Comparison of ENCODE assay signal across 8 cellular contexts in the genomic region with DNA sequence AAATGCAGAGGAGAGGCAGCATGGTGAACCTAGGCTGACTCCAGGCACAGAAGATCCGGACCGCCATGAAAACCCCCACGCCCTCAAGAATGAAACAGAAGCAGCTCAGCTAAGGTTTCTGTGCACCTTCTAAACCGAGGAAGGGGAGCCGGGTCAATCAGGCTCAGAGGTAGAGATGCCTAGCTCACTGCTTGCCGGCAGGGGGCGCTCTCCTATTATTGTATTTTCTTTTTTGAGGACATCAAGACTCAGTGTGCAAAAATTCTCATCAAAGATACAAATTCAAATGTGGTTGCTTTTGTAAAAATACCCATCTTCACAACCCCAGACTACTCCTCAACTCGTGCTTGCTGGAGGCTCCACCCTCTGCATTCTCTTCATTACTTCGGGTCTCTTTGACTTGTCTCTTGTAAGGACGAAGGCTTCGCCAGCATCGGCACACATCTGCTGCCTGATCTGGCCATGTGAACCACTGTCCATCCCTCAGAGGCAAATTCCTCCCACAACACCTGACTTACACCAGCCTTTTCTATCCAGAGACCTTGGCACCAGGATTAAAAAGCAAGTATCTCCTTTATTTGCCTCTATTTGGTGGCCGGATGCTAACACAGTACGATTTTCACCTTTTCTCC. TPM values are rescaled to one million over a fixed set of nuclear protein-coding genes. Genes with fewer than 3 reads are reported as not detected.
DNase-seq lines count a peak whose midpoint lies in the region; ATAC-seq and TF ChIP-seq lines count a peak whose summit lies in the region.

No MANE protein-coding gene starts in this region.

- H3K79me2 ChIP-seq in OCI-LY3 (ENCODE audit: low read length) = no peaks in the 10 kb centered on the region
- H3K79me2 ChIP-seq in fibroblast of lung (ENCODE audit: control insufficient read depth, insufficient read depth, low read length) = no peaks in the 10 kb centered on the region

- no peak overlapping the region for H3K4me3 ChIP-seq in OCI-LY3 (ENCODE audit: low read length)
- no peak overlapping the region for H3K4me3 ChIP-seq in fibroblast of lung (replicated peaks in 1 of 4; ENCODE audit: control extremely low read depth in 1 of 4, insufficient read depth in 1 of 4, low read depth in 3 of 4, low read length in 4 of 4)
- no peak overlapping the region for H3K4me3 ChIP-seq in neuronal stem cell (ENCODE audit: low read length in 2 of 2)
- H3K4me3 ChIP-seq in stomach = no peak overlapping the region

- H3K27ac ChIP-seq in OCI-LY3 (ENCODE audit: low read length) = no peak overlapping the region
- no peak overlapping the region for H3K27ac ChIP-seq in fibroblast of lung (ENCODE audit: insufficient read depth, low read length)
- H3K27ac ChIP-seq in neuronal stem cell (replicated peaks; ENCODE audit: low read length) = no peak overlapping the region
- no peak overlapping the region for H3K27ac ChIP-seq in stomach

- H3K9me3 ChIP-seq in OCI-LY3 (ENCODE audit: insufficient read depth, low read length) (no peaks in the 10 kb centered on the region), fibroblast of lung (ENCODE audit: control insufficient read depth, insufficient read depth, low read depth, low read length) (no peaks in the 10 kb centered on the region), neuronal stem cell (replicated peaks in 1 of 2; ENCODE audit: control insufficient read depth in 2 of 2, insufficient read depth in 1 of 2, low read depth in 1 of 2, low read length in 2 of 2) (no peaks in the 10 kb centered on the region), stomach (no peaks in the 10 kb centered on the region)

- H3K4ac ChIP-seq in neuronal stem cell (ENCODE audit: low read length) = no peak overlapping the region

- H3K36me3 ChIP-seq in OCI-LY3 (replicated peaks; ENCODE audit: low read depth, low read length) (no peaks in the 10 kb centered on the region), fibroblast of lung (ENCODE audit: control insufficient read depth, insufficient read depth, low read length) (no peaks in the 10 kb centered on the region), neuronal stem cell (replicated peaks in 1 of 2; ENCODE audit: control insufficient read depth in 2 of 2, insufficient read depth in 2 of 2, low read length in 2 of 2) (no peaks in the 10 kb centered on the region), stomach (no peaks in the 10 kb centered on the region)

- no peak overlapping the region for H2AK5ac ChIP-seq in neuronal stem cell (ENCODE audit: low read depth, low read length)

- intact Hi-C loops in stomach (cut with DNase I; ENCODE audit: low total_unique reads) = loop anchor here (10.0 kb wide), 2 partner anchors 107 to 163 kb away; no protein-coding TSS in a partner anchor

- TF ChIP-seq EP300 in stomach (IDR thresholded peaks at IDR 0.05) = no peak

- H3K27me3 ChIP-seq in OCI-LY3 (ENCODE audit: low read depth, low read length) (peaks cover 36% of the 10 kb centered on the region), fibroblast of lung (ENCODE audit: control insufficient read depth, insufficient read depth, low read length) (peaks cover 2% of the 10 kb centered on the region), neuronal stem cell (ENCODE audit: control insufficient read depth in 3 of 3, insufficient read depth in 3 of 3, low read depth in 1 of 3, low read length in 3 of 3) (peaks cover 0 to 3% (median 2%) of the 10 kb centered on the region in 3 experiments), stomach (peaks cover 0 to 17% (median 4%) of the 10 kb centered on the region in 3 donors)

- TF ChIP-seq CTCF in OCI-LY3 (IDR thresholded peaks at IDR 0.05; ENCODE audit: low read depth, low read length) (peak; percentile 86), fibroblast of lung (conservative IDR thresholded peaks at IDR 0.05 in 1 of 2, IDR thresholded peaks at IDR 0.05 in 1 of 2; ENCODE audit: low read depth in 1 of 2, low read length in 2 of 2) (peak; percentile 75 to 91), stomach (IDR thresholded peaks at IDR 0.05) (peak in 5 of 7 experiments; percentile 68 to 95 (median 87))

- no peak overlapping the region for H3K23ac ChIP-seq in neuronal stem cell (ENCODE audit: low read depth, low read length, poor library complexity)

- H2BK5ac ChIP-seq in neuronal stem cell (ENCODE audit: low read length) = no peak overlapping the region

- H3K18ac ChIP-seq in neuronal stem cell (ENCODE audit: low read length) = no peak overlapping the region

- H2BK120ac ChIP-seq in neuronal stem cell (ENCODE audit: low read depth, low read length) = no peak overlapping the region

- peak; percentile 50 for DNase-seq in COLO829 (ENCODE audit: low spot score)
- DNase-seq in activated T-cell treated with anti-CD3 and anti-CD28 coated beads for 48 hours (ENCODE audit: low read depth) = peak; percentile 56
- peak; percentile 27 to 51 for DNase-seq in fibroblast of lung (ENCODE audit: low read depth in 2 of 2)
- peak; percentile 56 for DNase-seq in neuronal stem cell (ENCODE audit: low spot score)
- peak; percentile 77 for DNase-seq in stomach

- no peak overlapping the region for H2BK15ac ChIP-seq in neuronal stem cell (ENCODE audit: low read length)

- H3K4me2 ChIP-seq in OCI-LY3 (ENCODE audit: low read length) = peak overlapping the region; percentile 50
- H3K4me2 ChIP-seq in fibroblast of lung (ENCODE audit: extremely low read depth, insufficient read depth, low read length) = no peak overlapping the region
- no peak overlapping the region for H3K4me2 ChIP-seq in neuronal stem cell (ENCODE audit: insufficient read depth, low read length, poor library complexity, severe bottlenecking)

- H3K79me1 ChIP-seq in neuronal stem cell (ENCODE audit: low read depth, low read length) = no peaks in the 10 kb centered on the region

- no CpG with 5 or more reads among the region's 14 CpGs for WGBS in neuronal stem cell (ENCODE audit: extremely low coverage in 2 of 2, insufficient read length in 2 of 2, insufficient replicate concordance in 1 of 2), 2 donors
- WGBS in stomach, 5 donors = 31 to 33% (median 32%) methylated on average over 14 of the region's 14 CpGs

- H3K9ac ChIP-seq in OCI-LY3 (ENCODE audit: low read length) (no peak overlapping the region), fibroblast of lung (ENCODE audit: insufficient read depth, low read length) (no peak overlapping the region), neuronal stem cell (ENCODE audit: low read depth, low read length, poor library complexity) (no peak overlapping the region)

- ATAC-seq in HG03175 (IDR thresholded peaks at IDR 0.05; ENCODE audit: unreplicated experiment) = peak; percentile 41
- no peak for ATAC-seq in GM18870 (IDR thresholded peaks at IDR 0.05; ENCODE audit: unreplicated experiment)

- H2BK12ac ChIP-seq in neuronal stem cell (ENCODE audit: low read length) = no peak overlapping the region

- 0 out of 2 replicates have a peak overlapping the region, but pooled peaks have one; percentile 15 for H2AFZ ChIP-seq in OCI-LY3 (ENCODE audit: low read depth, low read length)
- no peak overlapping the region for H2AFZ ChIP-seq in fibroblast of lung (ENCODE audit: low read length)
- peak overlapping the region; percentile 42 for H2AFZ ChIP-seq in neuronal stem cell (ENCODE audit: low read length)

- H4K8ac ChIP-seq in neuronal stem cell (ENCODE audit: low read depth, low read length) = peak overlapping the region; percentile 21

- H3K14ac ChIP-seq in neuronal stem cell (ENCODE audit: low read length) = no peak overlapping the region

- TF ChIP-seq POLR2A in stomach (IDR thresholded peaks at IDR 0.05) = no peak

- H3K4me1 ChIP-seq in OCI-LY3 (ENCODE audit: low read length) (peaks cover 5% of the 10 kb centered on the region), fibroblast of lung (ENCODE audit: control insufficient read depth, extremely low read depth, insufficient read depth, low read length) (no peaks in the 10 kb centered on the region), neuronal stem cell (ENCODE audit: control insufficient read depth in 2 of 2, insufficient read depth in 1 of 2, low read depth in 1 of 2, low read length in 2 of 2) (peaks cover 0 to 2% of the 10 kb centered on the region in 2 donors), stomach (peaks cover 0 to 14% (median 5%) of the 10 kb centered on the region in 4 donors)

- H4K20me1 ChIP-seq in OCI-LY3 (ENCODE audit: insufficient read depth, low read length) = no peaks in the 10 kb centered on the region
- no peaks in the 10 kb centered on the region for H4K20me1 ChIP-seq in fibroblast of lung (ENCODE audit: control insufficient read depth, extremely low read depth, insufficient read depth, low read length)

- H4K91ac ChIP-seq in neuronal stem cell (ENCODE audit: low read depth, low read length, poor library complexity) = no peak overlapping the region

RNA-seq across cellular contexts. Expression of a gene that starts 33.4 kb away (rescaled TPM):
- total RNA-seq in fibroblast of lung (not detected in 2 replicates), stomach (1 to 10 TPM in 2 of 5 donors, not detected in 3; 1.3 to 1.4 TPM)
- polyA plus RNA-seq in fibroblast of lung (not detected in 2 replicates), stomach (not detected)
- polyA plus RNA-seq in fibroblast of lung (2012) = not detected in 2 replicates
- not detected in 2 replicates for polyA minus RNA-seq in fibroblast of lung (ENCODE audit: low replicate concordance)
- polyA plus RNA-seq in neuronal stem cell (2013, experiment 1 of 2) = not detected
- not detected for polyA plus RNA-seq in neuronal stem cell (2013, experiment 2 of 2)

RNA-seq across cellular contexts. Expression of a gene that starts 55.1 kb away (rescaled TPM):
- total RNA-seq in fibroblast of lung (not detected in 2 replicates), stomach (100 to 1,000 TPM in 4 of 5 donors, 10 to 100 TPM in 1; 51.6 to 604 (median 237) TPM)
- polyA plus RNA-seq in fibroblast of lung (not detected in 2 replicates), stomach (100 to 1,000 TPM; 129 to 404 (median 237) TPM)
- polyA plus RNA-seq in fibroblast of lung (2012) = not detected in 2 replicates
- not detected in 2 replicates for polyA minus RNA-seq in fibroblast of lung (ENCODE audit: low replicate concordance)
- polyA plus RNA-seq in neuronal stem cell (2013, experiment 1 of 2) = 0.78 TPM
- 1.0 TPM for polyA plus RNA-seq in neuronal stem cell (2013, experiment 2 of 2)

Comparison
In these comparisons a context has a peak if more than half of its experiments do, and no peak if none do; other contexts are left out.
1. RNA of a gene that starts 55.1 kb away (total RNA-seq): 51.6 to 604 TPM in stomach; not detected in fibroblast of lung; every median in the first group is over 10 times any median in the second.
2. Peak in every context shown above with its lines, with median percentiles within 50 percentile points of each other: DNase-seq and CTCF ChIP-seq.